Comparison of ENCODE assay signal across 20 cellular contexts in genomic region chr16:81588326-81589081, GRCh38.
DNase-seq lines count a peak whose midpoint lies in the region; ATAC-seq, FAIRE-seq and TF ChIP-seq lines count a peak whose summit lies in the region.
"Had no signal": no experiment of that assay in that cellular context is flagged by ENCODE, and none has a peak within 500 bp of the region (broad histone marks: within the 10 kb centered on the region; RNA-seq: fewer than 3 reads in every experiment).

No MANE protein-coding gene starts in this region.

- H3K9me3 ChIP-seq in K562 (replicated peaks; ENCODE audit: control insufficient read depth, insufficient read depth, low read depth, low read length) (no peaks in the 10 kb centered on the region), adrenal gland (replicated peaks in 1 of 3) (no peaks in the 10 kb centered on the region)
- H3K9me3 ChIP-seq: prostate gland, transverse colon had no signal

- H3K36me3 ChIP-seq in K562 (ENCODE audit: control insufficient read depth, insufficient read depth, low read length) (peaks cover 4% of the 10 kb centered on the region; the same call in 1 of the 3 replicates), adrenal gland (replicated peaks in 1 of 2) (no peaks in the 10 kb centered on the region)
- H3K36me3 ChIP-seq: prostate gland, transverse colon had no signal

- peaks cover 12 to 15% of the 10 kb centered on the region in 2 experiments for H3K4me1 ChIP-seq in K562 (replicated peaks in 1 of 2; ENCODE audit: control insufficient read depth in 2 of 2, insufficient read depth in 2 of 2, low read length in 2 of 2)
- H3K4me1 ChIP-seq in adrenal gland (replicated peaks in 1 of 2), result peaks cover 11 to 15% of the 10 kb centered on the region in 2 donors
- H3K4me1 ChIP-seq: prostate gland had no signal

- intact Hi-C loops in CD14-positive monocyte (cut with micrococcal nuclease), result no loop called here
- intact Hi-C loops in Calu3 (cut with micrococcal nuclease; ENCODE audit: unreplicated experiment), result loop anchor here (10.0 kb wide), 1 partner anchor 64 kb away; no protein-coding TSS in a partner anchor
- intact Hi-C loops in K562 (cut with micrococcal nuclease), result no loop called here
- intact Hi-C loops in adrenal gland (cut with DNase I), result no loop called here

- POLR2A ChIA-PET in K562 (lab: Yijun Ruan, JAX), result interaction anchor here (0.6 kb wide), 1 partner anchor 133 kb away, joined by 4 read pairs; no protein-coding TSS in a partner anchor

- H3K27ac Mint-ChIP-seq in CD14-positive monocyte, result peak overlapping the region in 5 of 7 donors; percentile 56 to 72 (median 65)
- peak overlapping the region; percentile 24 for H3K27ac Mint-ChIP-seq in Calu3 (ENCODE audit: unreplicated experiment)
- peak overlapping the region; percentile 82 for H3K27ac Mint-ChIP-seq in nephron progenitor cell
- H3K27ac Mint-ChIP-seq: activated naive CD8-positive, alpha-beta T cell had no signal

- no peak overlapping the region for H3K4me3 Mint-ChIP-seq in CD14-positive monocyte
- no peak overlapping the region for H3K4me3 Mint-ChIP-seq in Calu3 (ENCODE audit: low read depth, unreplicated experiment)
- no peak overlapping the region for H3K4me3 Mint-ChIP-seq in nephron progenitor cell
- H3K4me3 Mint-ChIP-seq: activated naive CD8-positive, alpha-beta T cell; nephron had no signal

- no peak for FAIRE-seq in K562 (lab: Jason Lieb, UNC)

- peaks cover 3% of the 10 kb centered on the region for H3K9me1 ChIP-seq in K562 (ENCODE audit: control insufficient read depth, insufficient read depth, low read length)

- H3K36me3 Mint-ChIP-seq in CD14-positive monocyte (peaks cover 29 to 67% of the 10 kb centered on the region in 2 donors), Calu3 (ENCODE audit: insufficient read depth, unreplicated experiment) (peaks cover 28% of the 10 kb centered on the region), nephron progenitor cell (ENCODE audit: low read depth) (peaks cover 13% of the 10 kb centered on the region)

- in situ Hi-C loops in K562 (cut with MboI), result no loop called here

- H3K9me3 Mint-ChIP-seq in CD14-positive monocyte (peaks cover 0 to 1% (median 0%) of the 10 kb centered on the region in 7 donors), Calu3 (ENCODE audit: low read depth, unreplicated experiment) (no peaks in the 10 kb centered on the region), nephron progenitor cell (no peaks in the 10 kb centered on the region)
- H3K9me3 Mint-ChIP-seq: nephron had no signal

- no peak overlapping the region for H3K4me3 ChIP-seq in K562
- no peak overlapping the region for H3K4me3 ChIP-seq in adrenal gland
- H3K4me3 ChIP-seq: prostate gland, transverse colon had no signal

- no peaks in the 10 kb centered on the region for H3K27me3 ChIP-seq in K562 (ENCODE audit: control insufficient read depth in 2 of 2, insufficient read depth in 2 of 2, low read length in 2 of 2)
- no peaks in the 10 kb centered on the region for H3K27me3 ChIP-seq in adrenal gland
- H3K27me3 ChIP-seq: transverse colon had no signal

- no peak overlapping the region for H3K27ac ChIP-seq in K562 (ENCODE audit: extremely low read depth, low read depth, low read length)
- no peak overlapping the region for H3K27ac ChIP-seq in adrenal gland
- H3K27ac ChIP-seq: prostate gland, transverse colon had no signal

- WGBS in K562 (ENCODE audit: insufficient coverage, low coverage, missing lambda C conversion rate), result 67% methylated on average over 17 of the region's 17 CpGs
- WGBS in adrenal gland, 4 donors, result 90 to 94% (median 92%) methylated on average over 17 of the region's 17 CpGs

- H3K9ac ChIP-seq in K562 (ENCODE audit: insufficient read depth in 1 of 2, low read depth in 2 of 2, low read length in 2 of 2), result 0 out of 4 replicates have a peak overlapping the region, but pooled peaks of 1 of the 2 experiments have one; percentile 15

- TF ChIP-seq EP300 in K562 (IDR thresholded peaks at IDR 0.05; ENCODE audit: low read length), result no peak

- ATAC-seq in K562 (no peak), HG03135 (IDR thresholded peaks at IDR 0.05; ENCODE audit: unreplicated experiment) (no peak)

- no peak overlapping the region for H3K4me2 ChIP-seq in K562 (ENCODE audit: insufficient read depth, low read length)

- DNase-seq in CD14-positive monocyte (ENCODE audit: low spot score) (no peak), Calu3 (no peak), K562 (ENCODE audit: extremely low read depth in 1 of 4, low spot score in 3 of 4) (peak in 1 of 4 experiments; percentile 11), nephron progenitor cell (no peak), SW 1271 (lab: John Stamatoyannopoulos, UW) (no peak), adrenal gland (no peak), pons (ENCODE audit: low spot score) (no peak)
- DNase-seq: activated CD4-positive, alpha-beta T cell treated with anti-CD3 and anti-CD28 coated beads, Interleukin-2, amount 50 U/mL, for 48 hours; activated T-cell treated with anti-CD3 and anti-CD28 coated beads for 4 hours; effector memory CD4-positive, alpha-beta T cell; NCI-H1436; NCI-H2171; NCI-H69; stimulated activated CD4-positive, alpha-beta T cell treated with anti-CD3 and anti-CD28 coated beads, Interleukin-1b, Interleukin-23, amount 100 ng/mL, for 48 hours; stimulated activated naive CD4-positive, alpha-beta T cell treated with Interleukin-2 at 50 U/mL for 16 hours; transverse colon had no signal

- H3K4me1 Mint-ChIP-seq in CD14-positive monocyte, result peaks cover 4% of the 10 kb centered on the region
- H3K4me1 Mint-ChIP-seq in Calu3 (ENCODE audit: low read depth, unreplicated experiment), result peaks cover 62% of the 10 kb centered on the region
- H3K4me1 Mint-ChIP-seq in nephron progenitor cell, result peaks cover 17% of the 10 kb centered on the region

- TF ChIP-seq RAD21 in K562 (CRISPR knock-in tag; conservative IDR thresholded peaks at IDR 0.05 in 1 of 2, IDR thresholded peaks at IDR 0.05 in 1 of 2), result no peak

- no peak for TF ChIP-seq POLR2A in K562 (conservative IDR thresholded peaks at IDR 0.05)
- no peak for TF ChIP-seq POLR2A in adrenal gland (IDR thresholded peaks at IDR 0.05)

- H3K27me3 Mint-ChIP-seq in CD14-positive monocyte (ENCODE audit: low read depth in 3 of 3) (peaks cover 0 to 3% (median 0%) of the 10 kb centered on the region in 3 donors), Calu3 (ENCODE audit: unreplicated experiment) (no peaks in the 10 kb centered on the region), nephron progenitor cell (ENCODE audit: low read depth, poor library complexity) (no peaks in the 10 kb centered on the region)
- H3K27me3 Mint-ChIP-seq: activated naive CD8-positive, alpha-beta T cell had no signal

- TF ChIP-seq CTCF in CD14-positive monocyte (IDR thresholded peaks at IDR 0.05) (no peak), Calu3 (IDR thresholded peaks at IDR 0.05; ENCODE audit: unreplicated experiment) (no peak), K562 (IDR thresholded peaks at IDR 0.05 in 2 of 3, conservative IDR thresholded peaks at IDR 0.05 in 1 of 3; ENCODE audit: insufficient read depth in 2 of 3, low read depth in 1 of 3, low read length in 3 of 3) (no peak), nephron progenitor cell (IDR thresholded peaks at IDR 0.05) (no peak), adrenal gland (IDR thresholded peaks at IDR 0.05) (no peak)

- peaks cover 39% of the 10 kb centered on the region; the same call in 1 of the 2 replicates for H4K20me1 ChIP-seq in K562 (replicated peaks; ENCODE audit: control insufficient read depth, insufficient read depth, low read length)

- CTCF ChIA-PET in Calu3 (lab: Charles Lee), result no interaction called here
- CTCF ChIA-PET in K562 (lab: Yijun Ruan, JAX; ENCODE audit: low intra/inter-chr PET ratio), result interaction anchor here (0.6 kb wide), 1 partner anchor 350 kb away, joined by 3 read pairs; the partner anchor contains the start of gene BCO1

- BruUV-seq in Calu3 (replicated peaks; lab: Mats Ljungman, UMichigan) (no TSS peak), K562 (replicated peaks; lab: Mats Ljungman, UMichigan) (no TSS peak)

- no peak overlapping the region for H2AFZ ChIP-seq in K562 (ENCODE audit: low read depth, low read length)

- peaks cover 29% of the 10 kb centered on the region for H3K79me2 ChIP-seq in K562 (ENCODE audit: control insufficient read depth, insufficient read depth, low read length)

TF ChIP-seq in K562, 482 proteins besides CTCF, POLR2A, EP300 and RAD21:
- TF ChIP-seq GTF2A2 (tag; IDR thresholded peaks at IDR 0.05) (no peak), BDP1 (IDR thresholded peaks at IDR 0.05; ENCODE audit: insufficient read depth, insufficient read length) (no peak), RBM39 (optimal IDR thresholded peaks at IDR 0.05; ENCODE audit: low read depth, low read length) (no peak), ZFPM2 (CRISPR knock-in tag; IDR thresholded peaks at IDR 0.05) (no peak), PCBP1 (IDR thresholded peaks at IDR 0.05; ENCODE audit: low read depth, low read length, poor library complexity, severe bottlenecking) (no peak), CBFA2T3 (IDR thresholded peaks at IDR 0.05) (peak; percentile 28; the same call in 1 of the 2 replicates), HNRNPLL (IDR thresholded peaks at IDR 0.05; ENCODE audit: low read depth, low read length, poor library complexity, severe bottlenecking) (no peak), NCOA6 (IDR thresholded peaks at IDR 0.05) (no peak), POLR3A (IDR thresholded peaks at IDR 0.05; ENCODE audit: borderline replicate concordance, extremely low read depth, insufficient read depth, insufficient read length) (no peak), YBX1 (IDR thresholded peaks at IDR 0.05) (no peak), CREM (IDR thresholded peaks at IDR 0.05; ENCODE audit: low read depth) (no peak), ZNF551 (CRISPR knock-in tag; IDR thresholded peaks at IDR 0.05) (no peak), CBX2 (IDR thresholded peaks at IDR 0.05; ENCODE audit: insufficient read depth, low read length, poor library complexity, severe bottlenecking) (no peak), BCOR (IDR thresholded peaks at IDR 0.05) (peak; percentile 46; the same call in 1 of the 2 replicates), RBM25 (IDR thresholded peaks at IDR 0.05; ENCODE audit: low read depth, low read length, severe bottlenecking) (peak; percentile 85), ZNF124 (CRISPR knock-in tag; IDR thresholded peaks at IDR 0.05) (no peak)

Comparison
In these comparisons a context has a peak if more than half of its experiments do, and no peak if none do; other contexts are left out.
1. H3K27ac Mint-ChIP-seq: peak in every context shown above with its lines; median percentile 82 in nephron progenitor cell; 65 in CD14-positive monocyte; 24 in Calu3.